In genomic region chr13:51364404-51365008, GRCh38 we compare ENCODE assay signal across 16 cellular contexts. TPM values are rescaled to one million over a fixed set of nuclear protein-coding genes. Genes with fewer than 3 reads are reported as not detected.
DNase-seq lines count a peak whose midpoint lies in the region; ATAC-seq and TF ChIP-seq lines count a peak whose summit lies in the region.
"Had no signal": no experiment of that assay in that cellular context is flagged by ENCODE, and none has a peak within 500 bp of the region (broad histone marks: within the 10 kb centered on the region; RNA-seq: fewer than 3 reads in every experiment).

No MANE protein-coding gene starts in this region.

- no peak overlapping the region for H3K4ac ChIP-seq in H9 (ENCODE audit: low read depth, low read length)

- no CpG with 5 or more reads among the region's 3 CpGs for WGBS in H9 (ENCODE audit: extremely low coverage, insufficient read length, low lambda C conversion rate)

- H2BK15ac ChIP-seq in H9 (ENCODE audit: low read depth, low read length), result no peak overlapping the region

- peak overlapping the region; percentile 58 for H3K27ac ChIP-seq in H9 (ENCODE audit: insufficient read length, low read depth, low read length)
- no peak overlapping the region for H3K27ac ChIP-seq in PC-9
- H3K27ac ChIP-seq: BLaER1, vagina had no signal

- no peak overlapping the region for H3K56ac ChIP-seq in H9 (ENCODE audit: insufficient read length, low read depth, low read length)

- TF ChIP-seq CTCF in H9 (conservative IDR thresholded peaks at IDR 0.05), result no peak
- TF ChIP-seq CTCF in WTC11 (IDR thresholded peaks at IDR 0.05), result no peak
- TF ChIP-seq CTCF in PC-9 (conservative IDR thresholded peaks at IDR 0.05), result no peak

- CTCF ChIA-PET in WTC11 (lab: Charles Lee), result no interaction called here
- CTCF ChIA-PET in PC-9 (lab: Charles Lee), result interaction anchor here (0.6 kb wide), 2 partner anchors 53 to 398 kb away, joined by 3 to 7 read pairs; no protein-coding TSS in a partner anchor

- POLR2A ChIA-PET in WTC11 (lab: Charles Lee) (no interaction called here), PC-9 (lab: Charles Lee; ENCODE audit: unreplicated experiment) (no interaction called here)

- H3K36me3 ChIP-seq in PC-9 (ENCODE audit: low read depth), result peaks cover 27% of the 10 kb centered on the region

- BruUV-seq in PC-9 (replicated peaks; lab: Mats Ljungman, UMichigan), result no TSS peak

- H3K9me3 Mint-ChIP-seq in H9 (no peaks in the 10 kb centered on the region), WTC11 (no peaks in the 10 kb centered on the region)

- no peak overlapping the region for H4K91ac ChIP-seq in H9 (ENCODE audit: insufficient read length, low read depth, low read length)

- H4K5ac ChIP-seq in H9 (ENCODE audit: insufficient read length, low read depth, low read length), result no peak overlapping the region

- H3K23ac ChIP-seq in H9 (ENCODE audit: insufficient read length, low read depth, low read length), result no peak overlapping the region

- H3K4me1 Mint-ChIP-seq in H9 (peaks cover 7 to 20% of the 10 kb centered on the region in 2 experiments), WTC11 (peaks cover 30% of the 10 kb centered on the region)

- H2BK12ac ChIP-seq in H9 (ENCODE audit: insufficient read length, low read depth, low read length), result no peak overlapping the region

- DNase-seq in ACHN, result peak; percentile 15
- DNase-seq in H9, result no peak
- DNase-seq in WTC11 (ENCODE audit: low spot score), result no peak
- DNase-seq in glomerular visceral epithelial cell (ENCODE audit: extremely low spot score), result peak; percentile 42
- no peak for DNase-seq in dedifferentiated amniotic fluid mesenchymal stem cell (ENCODE audit: extremely low spot score)
- no peak for DNase-seq in NCI-H526 treated with DMSO at 0.1 percent for 48 hours (lab: John Stamatoyannopoulos, UW)
- DNase-seq in PC-9, result no peak
- DNase-seq: activated CD4-positive, alpha-beta T cell treated with anti-CD3 and anti-CD28 coated beads for 4 hours; activated gamma-delta T cell; NCI-H1436; NCI-H82; stimulated activated CD4-positive, alpha-beta T cell treated with anti-CD3 and anti-CD28 coated beads, Interleukin-12 subunit alpha, Interleukin-12 subunit beta, amount 100 ng/mL, for 4 hours; SW 1271 had no signal

- H3K4me3 Mint-ChIP-seq in H9 (no peak overlapping the region), WTC11 (no peak overlapping the region)

- H2BK5ac ChIP-seq in H9 (ENCODE audit: insufficient read length, low read length), result no peak overlapping the region

- H3K9ac ChIP-seq in H9 (ENCODE audit: extremely low read depth, insufficient read length, low read length), result no peak overlapping the region
- H3K9ac ChIP-seq: BLaER1 had no signal

- H3K14ac ChIP-seq in H9 (ENCODE audit: insufficient read depth, low read length), result no peak overlapping the region

- no peaks in the 10 kb centered on the region for H3K23me2 ChIP-seq in H9 (ENCODE audit: insufficient read length, low read depth, low read length, poor library complexity, severe bottlenecking)

- no peaks in the 10 kb centered on the region for H4K20me1 ChIP-seq in H9 (ENCODE audit: control insufficient read depth, insufficient read depth, insufficient read length)
- H4K20me1 ChIP-seq in PC-9 (ENCODE audit: insufficient read depth), result 0 out of 2 replicates have a peak, but pooled peaks cover 2% of the 10 kb centered on the region
- H4K20me1 ChIP-seq: BLaER1 had no signal

- H3K79me1 ChIP-seq in H9 (ENCODE audit: insufficient read depth, low read depth, low read length, poor library complexity, severe bottlenecking), result no peaks in the 10 kb centered on the region

- 0 out of 2 replicates have a peak, but pooled peaks cover 3% of the 10 kb centered on the region for H3F3A ChIP-seq in PC-9 (ENCODE audit: insufficient read depth, low read depth)

- no peak overlapping the region for H2BK20ac ChIP-seq in H9 (ENCODE audit: low read depth, low read length, poor library complexity, severe bottlenecking)

- peak overlapping the region in 1 of 3 experiments; percentile 9; a peak in 1 of 7 replicates for H3K27ac Mint-ChIP-seq in H9
- peak overlapping the region; percentile 7; the same call in 1 of the 2 replicates for H3K27ac Mint-ChIP-seq in WTC11

- no peak overlapping the region for H3K4me2 ChIP-seq in H9 (ENCODE audit: insufficient read depth, insufficient read length, low read length)
- no peak overlapping the region for H3K4me2 ChIP-seq in PC-9
- H3K4me2 ChIP-seq: BLaER1 had no signal

- H3K18ac ChIP-seq in H9 (ENCODE audit: insufficient read length, low read depth, low read length), result no peak overlapping the region

- H3K9me2 ChIP-seq in PC-9 (ENCODE audit: insufficient read depth), result no peaks in the 10 kb centered on the region

- intact Hi-C loops in PC-9 (cut with micrococcal nuclease; ENCODE audit: unreplicated experiment), result no loop called here

- no peak for ATAC-seq in WTC11
- no peak for ATAC-seq in HG03378 (IDR thresholded peaks at IDR 0.05; ENCODE audit: unreplicated experiment)

- no peak overlapping the region for H3T11ph ChIP-seq in H9 (ENCODE audit: low read length)

- H3K9me3 ChIP-seq in H9 (ENCODE audit: control insufficient read depth, low read depth, low read length) (no peaks in the 10 kb centered on the region), PC-9 (ENCODE audit: insufficient read depth, low read depth) (no peaks in the 10 kb centered on the region)
- H3K9me3 ChIP-seq: BLaER1, vagina had no signal

- H2AK5ac ChIP-seq in H9 (ENCODE audit: insufficient read length, low read length), result no peak overlapping the region

- H3K4me1 ChIP-seq in H9 (ENCODE audit: insufficient read depth, low read length) (no peaks in the 10 kb centered on the region; the same call in 1 of the 2 replicates), PC-9 (replicated peaks; ENCODE audit: insufficient read depth) (no peaks in the 10 kb centered on the region)
- H3K4me1 ChIP-seq: vagina had no signal

- H4K8ac ChIP-seq in H9 (replicated peaks; ENCODE audit: insufficient read length, low read depth, low read length), result no peak overlapping the region

- in situ Hi-C loops in ACHN (cut with HindIII; ENCODE audit: low pct_ligation_motif_present, low pct_unique_long_range_greater_than_20kb, low sequenced_read_pairs), result no loop called here

- H2AFZ ChIP-seq in H9 (ENCODE audit: low read length), result no peak overlapping the region
- no peak overlapping the region for H2AFZ ChIP-seq in PC-9

- no peak overlapping the region for H3K4me3 ChIP-seq in PC-9
- H3K4me3 ChIP-seq: BLaER1, vagina had no signal

- H3K27me3 ChIP-seq in H9 (ENCODE audit: insufficient read depth, low read length) (no peaks in the 10 kb centered on the region), PC-9 (ENCODE audit: insufficient read depth, low read depth) (no peaks in the 10 kb centered on the region)
- H3K27me3 ChIP-seq: BLaER1, vagina had no signal

- H2BK120ac ChIP-seq in H9 (ENCODE audit: low read depth, low read length, poor library complexity, severe bottlenecking), result no peak overlapping the region

- H3K27me3 Mint-ChIP-seq in H9 (ENCODE audit: low read depth) (no peaks in the 10 kb centered on the region), WTC11 (ENCODE audit: low read depth) (no peaks in the 10 kb centered on the region)

- H3K79me2 ChIP-seq in H9 (ENCODE audit: insufficient read depth, low read length) (no peaks in the 10 kb centered on the region), PC-9 (ENCODE audit: low read depth) (no peaks in the 10 kb centered on the region)

- H3K36me3 Mint-ChIP-seq in H9 (ENCODE audit: insufficient read depth in 1 of 3, low read depth in 3 of 3), result peaks cover 11 to 47% (median 38%) of the 10 kb centered on the region in 3 experiments; a peak in 6 of 7 replicates
- H3K36me3 Mint-ChIP-seq in WTC11, result peaks cover 31% of the 10 kb centered on the region

TF ChIP-seq in WTC11, 78 proteins besides CTCF, POLR2A, EP300 and RAD21 (continues in another document):
- TF ChIP-seq TP53 (CRISPR knock-in tag; IDR thresholded peaks at IDR 0.05) (no peak), E2F1 (CRISPR knock-in tag; IDR thresholded peaks at IDR 0.05) (no peak), NFE2L1 (CRISPR knock-in tag; IDR thresholded peaks at IDR 0.05) (no peak), ZNF396 (CRISPR knock-in tag; IDR thresholded peaks at IDR 0.05; ENCODE audit: borderline replicate concordance) (no peak)
- TF ChIP-seq, protein P1, sequence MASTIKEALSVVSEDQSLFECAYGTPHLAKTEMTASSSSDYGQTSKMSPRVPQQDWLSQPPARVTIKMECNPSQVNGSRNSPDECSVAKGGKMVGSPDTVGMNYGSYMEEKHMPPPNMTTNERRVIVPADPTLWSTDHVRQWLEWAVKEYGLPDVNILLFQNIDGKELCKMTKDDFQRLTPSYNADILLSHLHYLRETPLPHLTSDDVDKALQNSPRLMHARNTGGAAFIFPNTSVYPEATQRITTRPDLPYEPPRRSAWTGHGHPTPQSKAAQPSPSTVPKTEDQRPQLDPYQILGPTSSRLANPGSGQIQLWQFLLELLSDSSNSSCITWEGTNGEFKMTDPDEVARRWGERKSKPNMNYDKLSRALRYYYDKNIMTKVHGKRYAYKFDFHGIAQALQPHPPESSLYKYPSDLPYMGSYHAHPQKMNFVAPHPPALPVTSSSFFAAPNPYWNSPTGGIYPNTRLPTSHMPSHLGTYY (CRISPR knock-in tag; IDR thresholded peaks at IDR 0.05), result no peak
- TF ChIP-seq, protein P2, sequence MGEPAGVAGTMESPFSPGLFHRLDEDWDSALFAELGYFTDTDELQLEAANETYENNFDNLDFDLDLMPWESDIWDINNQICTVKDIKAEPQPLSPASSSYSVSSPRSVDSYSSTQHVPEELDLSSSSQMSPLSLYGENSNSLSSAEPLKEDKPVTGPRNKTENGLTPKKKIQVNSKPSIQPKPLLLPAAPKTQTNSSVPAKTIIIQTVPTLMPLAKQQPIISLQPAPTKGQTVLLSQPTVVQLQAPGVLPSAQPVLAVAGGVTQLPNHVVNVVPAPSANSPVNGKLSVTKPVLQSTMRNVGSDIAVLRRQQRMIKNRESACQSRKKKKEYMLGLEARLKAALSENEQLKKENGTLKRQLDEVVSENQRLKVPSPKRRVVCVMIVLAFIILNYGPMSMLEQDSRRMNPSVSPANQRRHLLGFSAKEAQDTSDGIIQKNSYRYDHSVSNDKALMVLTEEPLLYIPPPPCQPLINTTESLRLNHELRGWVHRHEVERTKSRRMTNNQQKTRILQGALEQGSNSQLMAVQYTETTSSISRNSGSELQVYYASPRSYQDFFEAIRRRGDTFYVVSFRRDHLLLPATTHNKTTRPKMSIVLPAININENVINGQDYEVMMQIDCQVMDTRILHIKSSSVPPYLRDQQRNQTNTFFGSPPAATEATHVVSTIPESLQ (CRISPR knock-in tag; IDR thresholded peaks at IDR 0.05), result no peak

RNA-seq across cellular contexts. Expression of gene SERPINE3, which starts 25.0 kb away (rescaled TPM):
- 0.18 TPM in 1 of 2 replicates, not detected in the other for total RNA-seq in H9 (2021)
- 0.16 to 0.64 TPM (median 0.59 TPM) in 3 replicates for total RNA-seq in WTC11 (2021)
- total RNA-seq in PC-9 (2021), result not detected in 2 replicates
- total RNA-seq: vagina had no signal

Comparison
In these comparisons a context has a peak if more than half of its experiments do, and no peak if none do; other contexts are left out.
1. DNase-seq: peak in ACHN (single experiment) and glomerular visceral epithelial cell (single experiment); none in H9 (single experiment), WTC11 (single experiment), dedifferentiated amniotic fluid mesenchymal stem cell (single experiment), NCI-H526 treated with DMSO at 0.1 percent for 48 hours (single experiment) and PC-9 (0 of 2).